ENCODE assay signal across 20 cellular contexts in the genomic region with DNA sequence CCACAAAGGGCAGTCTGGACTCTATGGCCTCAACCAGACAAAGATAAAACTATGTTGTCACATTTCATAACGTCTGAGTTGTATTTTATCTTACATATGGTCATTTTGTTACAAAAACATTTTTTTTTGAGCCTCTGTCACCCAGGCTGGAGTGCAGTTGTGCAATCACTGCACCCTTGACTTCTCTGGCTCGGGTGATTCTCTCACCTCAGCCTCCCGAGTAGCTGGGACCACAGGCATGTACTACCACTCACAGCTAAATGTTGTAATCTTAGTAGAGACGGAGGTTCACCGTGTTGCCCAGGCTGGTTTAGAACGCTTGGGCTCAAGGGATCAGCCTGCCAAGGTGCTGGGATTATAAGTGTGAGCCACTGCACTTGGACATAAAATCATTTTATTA.
DNase-seq lines count a peak whose midpoint lies in the region; ATAC-seq, FAIRE-seq and TF ChIP-seq lines count a peak whose summit lies in the region.
"Had no signal": no experiment of that assay in that cellular context is flagged by ENCODE, and none has a peak within 500 bp of the region (broad histone marks: within the 10 kb centered on the region; RNA-seq: fewer than 3 reads in every experiment).

No MANE protein-coding gene starts in this region.

- TF ChIP-seq EP300 in HepG2 (IDR thresholded peaks at IDR 0.05; ENCODE audit: low read depth in 2 of 2, low read length in 2 of 2) (no peak), HepG2 (CRISPR knock-in tag; IDR thresholded peaks at IDR 0.05; ENCODE audit: borderline replicate concordance) (no peak)

- no peaks in the 10 kb centered on the region for H3K4me1 Mint-ChIP-seq in Calu3 (ENCODE audit: low read depth, unreplicated experiment)
- H3K4me1 Mint-ChIP-seq: activated naive CD8-positive, alpha-beta T cell treated with anti-CD3 and anti-CD28 coated beads for 36 hours; stimulated activated naive B cell treated with anti-CD40 and anti-IgM and Interleukin-4, amounts not matched to agents 10 μg/mL and 1 μg/mL and 100 μg/mL, for 72 hours had no signal

- TF ChIP-seq CTCF in HepG2 (CRISPR knock-in tag; IDR thresholded peaks at IDR 0.05) (no peak), right lobe of liver (IDR thresholded peaks at IDR 0.05) (no peak), upper lobe of right lung (IDR thresholded peaks at IDR 0.05) (no peak), Calu3 (IDR thresholded peaks at IDR 0.05; ENCODE audit: unreplicated experiment) (no peak)

- H3K79me2 ChIP-seq in HepG2 (ENCODE audit: insufficient read depth, low read length), result no peaks in the 10 kb centered on the region

- peaks cover 4% of the 10 kb centered on the region for H3K9me3 Mint-ChIP-seq in Calu3 (ENCODE audit: low read depth, unreplicated experiment)

- H3K27me3 ChIP-seq in HepG2 (ENCODE audit: control insufficient read depth in 1 of 2, insufficient read depth in 2 of 2, low read length in 2 of 2), result no peaks in the 10 kb centered on the region
- no peaks in the 10 kb centered on the region for H3K27me3 ChIP-seq in right lobe of liver
- H3K27me3 ChIP-seq in upper lobe of right lung, result no peaks in the 10 kb centered on the region
- H3K27me3 ChIP-seq: cardiac muscle cell, Peyer's patch, sigmoid colon had no signal

- TF ChIP-seq POLR2A in HepG2 (IDR thresholded peaks at IDR 0.05; ENCODE audit: insufficient read depth in 1 of 2, low read depth in 2 of 2, low read length in 2 of 2) (no peak), right lobe of liver (IDR thresholded peaks at IDR 0.05) (no peak)

- H4K20me1 ChIP-seq in HepG2 (ENCODE audit: insufficient read depth, low read length), result no peaks in the 10 kb centered on the region

- POLR2A ChIA-PET in HepG2 (lab: Yijun Ruan, JAX), result no interaction called here

- no peak overlapping the region for H3K9ac ChIP-seq in HepG2 (ENCODE audit: insufficient read depth, low read depth, low read length)

- intact Hi-C loops in HepG2 (cut with micrococcal nuclease; ENCODE audit: unreplicated experiment), result no loop called here
- intact Hi-C loops in right lobe of liver (cut with DNase I), result no loop called here
- intact Hi-C loops in upper lobe of right lung (cut with DNase I), result no loop called here
- intact Hi-C loops in Calu3 (cut with micrococcal nuclease; ENCODE audit: unreplicated experiment), result no loop called here

- H3K4me3 ChIP-seq in HepG2 (replicated peaks in 1 of 3; ENCODE audit: insufficient read depth in 1 of 3, low read depth in 2 of 3, low read length in 3 of 3) (no peak overlapping the region), right lobe of liver (no peak overlapping the region), upper lobe of right lung (no peak overlapping the region)
- H3K4me3 ChIP-seq: cardiac muscle cell, Peyer's patch, sigmoid colon had no signal

- in situ Hi-C loops in HepG2 (cut with HindIII; ENCODE audit: extremely low pct_ligation_motif_present, low pct_unique_long_range_greater_than_20kb), result no loop called here

- H3K4me1 ChIP-seq in HepG2 (ENCODE audit: insufficient read depth, low read length), result no peaks in the 10 kb centered on the region
- no peaks in the 10 kb centered on the region for H3K4me1 ChIP-seq in right lobe of liver
- no peaks in the 10 kb centered on the region for H3K4me1 ChIP-seq in upper lobe of right lung
- H3K4me1 ChIP-seq: Peyer's patch, sigmoid colon had no signal

- no peaks in the 10 kb centered on the region for H3K27me3 Mint-ChIP-seq in Calu3 (ENCODE audit: unreplicated experiment)
- H3K27me3 Mint-ChIP-seq: activated naive CD8-positive, alpha-beta T cell treated with anti-CD3 and anti-CD28 coated beads for 36 hours; stimulated activated naive B cell treated with anti-CD40 and anti-IgM and Interleukin-4, amounts not matched to agents 10 μg/mL and 1 μg/mL and 100 μg/mL, for 72 hours had no signal

- CTCF ChIA-PET in HepG2 (lab: Yijun Ruan, JAX; ENCODE audit: low intra/inter-chr PET ratio, low total read pairs) (no interaction called here), Calu3 (lab: Charles Lee) (no interaction called here)

- H3K9me3 ChIP-seq in HepG2 (ENCODE audit: low read length) (no peaks in the 10 kb centered on the region), right lobe of liver (no peaks in the 10 kb centered on the region), upper lobe of right lung (no peaks in the 10 kb centered on the region)
- H3K9me3 ChIP-seq: Peyer's patch had no signal

- no peak overlapping the region for H3K4me2 ChIP-seq in HepG2 (ENCODE audit: low read depth, low read length)

- no peak overlapping the region for H3K27ac Mint-ChIP-seq in Calu3 (ENCODE audit: unreplicated experiment)
- H3K27ac Mint-ChIP-seq: activated CD8-positive, alpha-beta T cell treated with anti-CD3 and anti-CD28 coated beads, Interleukin-2, amount 10 ng/mL, durations not matched to agents 7 days and 5 days; activated naive CD8-positive, alpha-beta T cell treated with anti-CD3 and anti-CD28 coated beads for 36 hours; activated T-cell treated with anti-CD3 and anti-CD28 coated beads, Interleukin-2, amount 50 U/mL, for 72 hours; CD8-positive, alpha-beta T cell; stimulated activated naive B cell treated with anti-CD40 and anti-IgM and Interleukin-4, amounts not matched to agents 10 μg/mL and 1 μg/mL and 100 μg/mL, for 72 hours had no signal

- DNase-seq in HepG2 (ENCODE audit: low spot score) (no peak), right lobe of liver (no peak), amniotic epithelial cell (ENCODE audit: low read depth) (peak; percentile 92), iris pigment epithelial cell (ENCODE audit: low read depth) (peak; percentile 88), upper lobe of right lung (peak; percentile 69), HUDEP-2 (lab: John Stamatoyannopoulos, UW; ENCODE audit: unreplicated experiment in 76 of 76) (no peak), Calu3 (no peak), Kasumi-1 (lab: John Stamatoyannopoulos, UW) (no peak)
- DNase-seq: activated CD8-positive, alpha-beta T cell treated with anti-CD3 and anti-CD28 coated beads, Interleukin-2, amount 10 ng/mL, durations not matched to agents 7 days and 5 days; activated naive CD8-positive, alpha-beta T cell treated with anti-CD3 and anti-CD28 coated beads for 36 hours; activated T-cell treated with anti-CD3 and anti-CD28 coated beads, Interleukin-2, amount 50 U/mL, for 72 hours; CD8-positive, alpha-beta T cell; NCI-H1436 treated with DMSO at 0.1 percent for 48 hours; Peyer's patch; sigmoid colon; stimulated activated naive B cell treated with anti-CD40 and anti-IgM and Interleukin-4, amounts not matched to agents 10 μg/mL and 1 μg/mL and 100 μg/mL, for 72 hours; T-helper 9 cell had no signal

- WGBS in HepG2 (ENCODE audit: low lambda C conversion rate), result 12% methylated on average over 6 of the region's 6 CpGs
- 26% methylated on average over 4 of the region's 6 CpGs for WGBS in right lobe of liver (ENCODE audit: insufficient coverage, low coverage, low lambda C conversion rate, missing lambda C conversion rate)

- no peak for FAIRE-seq in HepG2 (lab: Jason Lieb, UNC)

- no peaks in the 10 kb centered on the region for H3K36me3 ChIP-seq in HepG2 (replicated peaks in 1 of 2; ENCODE audit: control insufficient read depth in 1 of 2, insufficient read depth in 2 of 2, low read length in 2 of 2)
- no peaks in the 10 kb centered on the region for H3K36me3 ChIP-seq in right lobe of liver
- H3K36me3 ChIP-seq in upper lobe of right lung, result no peaks in the 10 kb centered on the region
- H3K36me3 ChIP-seq: cardiac muscle cell, Peyer's patch, sigmoid colon had no signal

- no peaks in the 10 kb centered on the region for H3K36me3 Mint-ChIP-seq in Calu3 (ENCODE audit: insufficient read depth, unreplicated experiment)
- H3K36me3 Mint-ChIP-seq: CD8-positive, alpha-beta T cell had no signal

- no peak overlapping the region for H2AFZ ChIP-seq in HepG2 (ENCODE audit: low read length)

- no peak for TF ChIP-seq RAD21 in HepG2 (CRISPR knock-in tag; IDR thresholded peaks at IDR 0.05)

- peak; percentile 32; the same call in 1 of the 3 replicates for ATAC-seq in HepG2
- ATAC-seq in right lobe of liver, result no peak
- peak; percentile 89 for ATAC-seq in upper lobe of right lung
- ATAC-seq: activated CD4-positive, CD25-positive, alpha-beta regulatory T cell treated with anti-CD3 and anti-CD28 coated beads, Interleukin-2, amount 50 U/mL, for 24 hours; activated CD8-positive, alpha-beta T cell treated with anti-CD3 and anti-CD28 coated beads, Interleukin-2, amount 10 ng/mL, durations not matched to agents 7 days and 5 days; activated T-cell treated with anti-CD3 and anti-CD28 coated beads, Interleukin-2, amount 50 U/mL, for 72 hours; CD8-positive, alpha-beta T cell; stimulated activated naive B cell treated with anti-CD40 and anti-IgM and Interleukin-4, amounts not matched to agents 10 μg/mL and 1 μg/mL and 100 μg/mL, for 72 hours had no signal

- no peak overlapping the region for H3K27ac ChIP-seq in HepG2 (ENCODE audit: extremely low read length, insufficient read depth, low read length)
- H3K27ac ChIP-seq in right lobe of liver, result no peak overlapping the region
- no peak overlapping the region for H3K27ac ChIP-seq in upper lobe of right lung
- H3K27ac ChIP-seq: cardiac muscle cell, epithelial cell of prostate, Peyer's patch, sigmoid colon had no signal

- no peak overlapping the region for H3K4me3 Mint-ChIP-seq in Calu3 (ENCODE audit: low read depth, unreplicated experiment)
- H3K4me3 Mint-ChIP-seq: activated CD8-positive, alpha-beta T cell treated with anti-CD3 and anti-CD28 coated beads, Interleukin-2, amount 10 ng/mL, durations not matched to agents 7 days and 5 days; activated naive CD8-positive, alpha-beta T cell treated with anti-CD3 and anti-CD28 coated beads for 36 hours; activated T-cell treated with anti-CD3 and anti-CD28 coated beads, Interleukin-2, amount 50 U/mL, for 72 hours; CD8-positive, alpha-beta T cell; stimulated activated naive B cell treated with anti-CD40 and anti-IgM and Interleukin-4, amounts not matched to agents 10 μg/mL and 1 μg/mL and 100 μg/mL, for 72 hours had no signal

- BruUV-seq in HepG2 (replicated peaks; lab: Mats Ljungman, UMichigan), result no TSS peak
- BruUV-seq in Calu3 (replicated peaks; lab: Mats Ljungman, UMichigan), result no TSS peak

TF ChIP-seq in HepG2, 621 proteins besides CTCF, POLR2A, EP300 and RAD21:
- TF ChIP-seq CEBPG (CRISPR knock-in tag; IDR thresholded peaks at IDR 0.05), result 0 out of 2 replicates have a peak, but pooled peaks have one; percentile 18
- TF ChIP-seq IRX3 (CRISPR knock-in tag; IDR thresholded peaks at IDR 0.05; ENCODE audit: borderline replicate concordance, low read depth), result no peak
- TF ChIP-seq CEBPB (IDR thresholded peaks at IDR 0.05; ENCODE audit: borderline replicate concordance, low read depth, low read length), result peak; percentile 59

Comparison
In these comparisons a context has a peak if more than half of its experiments do, and no peak if none do; other contexts are left out.
1. ATAC-seq: peak in HepG2 (single experiment) and upper lobe of right lung (single experiment); none in right lobe of liver (0 of 4).
2. DNase-seq: peak in amniotic epithelial cell (single experiment), iris pigment epithelial cell (single experiment) and upper lobe of right lung (single experiment); none in HepG2 (single experiment), right lobe of liver (0 of 3), HUDEP-2 (0 of 76), Calu3 (single experiment) and Kasumi-1 (0 of 2).